Comparison of ENCODE assay signal across 8 cellular contexts in genomic region chr2:214410918-214411554, GRCh38. TPM values are rescaled to one million over a fixed set of nuclear protein-coding genes. Genes with fewer than 3 reads are reported as not detected.
DNase-seq lines count a peak whose midpoint lies in the region; ATAC-seq and TF ChIP-seq lines count a peak whose summit lies in the region.

Gene VWC2L, plus strand, starts transcription at chr2:214411054. Its CDS starts 3,140 bp downstream, at chr2:214414194.

- H3K4me3 Mint-ChIP-seq in glutamatergic neuron (ENCODE audit: unreplicated experiment), result peak within 1 kb of the TSS; percentile 83

- no peaks in the 10 kb centered on the region for H3K9me3 Mint-ChIP-seq in glutamatergic neuron (ENCODE audit: unreplicated experiment)

- H3K4me1 Mint-ChIP-seq in glutamatergic neuron (ENCODE audit: low read depth, unreplicated experiment), result peaks cover 16% of the 10 kb centered on the region

- CTCF ChIA-PET in HEK293T (lab: Yijun Ruan, JAX), result no interaction called here

- TF ChIP-seq CTCF in glutamatergic neuron (IDR thresholded peaks at IDR 0.05; ENCODE audit: partially characterized antibody, unreplicated experiment), result no peak

- DNase-seq in EH (ENCODE audit: low read depth), result peak; percentile 75
- peak; percentile 61 for DNase-seq in HEK293T (ENCODE audit: extremely low spot score)
- peak; percentile 79 for DNase-seq in NCI-H345 (lab: John Stamatoyannopoulos, UW)
- peak; percentile 59 for DNase-seq in activated CD8-positive, alpha-beta memory T cell treated with anti-CD3 and anti-CD28 coated beads, Interleukin-2, amount 50 U/mL, for 48 hours
- peak; percentile 52 for DNase-seq in glutamatergic neuron
- peak; percentile 89 for DNase-seq in pons (ENCODE audit: low spot score)

- H3K27me3 Mint-ChIP-seq in glutamatergic neuron (ENCODE audit: unreplicated experiment), result no peaks in the 10 kb centered on the region

- ATAC-seq in HG03108 (IDR thresholded peaks at IDR 0.05; ENCODE audit: unreplicated experiment) (no peak), HG02885 (IDR thresholded peaks at IDR 0.05; ENCODE audit: poor library complexity, unreplicated experiment) (no peak)

- H3K36me3 Mint-ChIP-seq in glutamatergic neuron (ENCODE audit: unreplicated experiment), result no peaks in the 10 kb centered on the region

- no peak within 1 kb of the TSS for H3K27ac Mint-ChIP-seq in glutamatergic neuron (ENCODE audit: unreplicated experiment)

- POLR2A ChIA-PET in HEK293T (lab: Yijun Ruan, JAX), result no interaction called here

TF ChIP-seq in HEK293T, 16 proteins besides CTCF, POLR2A, EP300 and RAD21:
- no peak for TF ChIP-seq ARNT (IDR thresholded peaks at IDR 0.05)
- no peak for TF ChIP-seq CTBP1 (IDR thresholded peaks at IDR 0.05; ENCODE audit: borderline replicate concordance)
- no peak for TF ChIP-seq FOXM1 (IDR thresholded peaks at IDR 0.05; ENCODE audit: borderline replicate concordance)
- no peak for TF ChIP-seq SP1 (IDR thresholded peaks at IDR 0.05)
- no peak for TF ChIP-seq FOXA1 (IDR thresholded peaks at IDR 0.05)
- TF ChIP-seq ELF4 (IDR thresholded peaks at IDR 0.05), result no peak
- TF ChIP-seq PKNOX1 (IDR thresholded peaks at IDR 0.05), result no peak
- TF ChIP-seq LEF1 (IDR thresholded peaks at IDR 0.05; ENCODE audit: borderline replicate concordance), result no peak
- no peak for TF ChIP-seq NFRKB (IDR thresholded peaks at IDR 0.05)
- TF ChIP-seq SUZ12 (IDR thresholded peaks at IDR 0.05), result no peak
- TF ChIP-seq BHLHE40 (IDR thresholded peaks at IDR 0.05; ENCODE audit: borderline replicate concordance), result no peak
- TF ChIP-seq L3MBTL2 (conservative IDR thresholded peaks at IDR 0.05), result no peak
- TF ChIP-seq ZNF384 (IDR thresholded peaks at IDR 0.05), result no peak
- no peak for TF ChIP-seq HDGF (IDR thresholded peaks at IDR 0.05; ENCODE audit: borderline replicate concordance)
- no peak for TF ChIP-seq FOXK2 (IDR thresholded peaks at IDR 0.05)
- TF ChIP-seq TARDBP (IDR thresholded peaks at IDR 0.05), result no peak

RNA-seq across cellular contexts. Expression of gene VWC2L, which starts in this region (rescaled TPM):
- total RNA-seq in glutamatergic neuron (ENCODE audit: unreplicated experiment), result 0.15 TPM

Comparison
In these comparisons a context has a peak if more than half of its experiments do, and no peak if none do; other contexts are left out.
1. Peak in DNase-seq in glutamatergic neuron; RNA of the gene not detected or under 1 TPM.